In the genomic region with DNA sequence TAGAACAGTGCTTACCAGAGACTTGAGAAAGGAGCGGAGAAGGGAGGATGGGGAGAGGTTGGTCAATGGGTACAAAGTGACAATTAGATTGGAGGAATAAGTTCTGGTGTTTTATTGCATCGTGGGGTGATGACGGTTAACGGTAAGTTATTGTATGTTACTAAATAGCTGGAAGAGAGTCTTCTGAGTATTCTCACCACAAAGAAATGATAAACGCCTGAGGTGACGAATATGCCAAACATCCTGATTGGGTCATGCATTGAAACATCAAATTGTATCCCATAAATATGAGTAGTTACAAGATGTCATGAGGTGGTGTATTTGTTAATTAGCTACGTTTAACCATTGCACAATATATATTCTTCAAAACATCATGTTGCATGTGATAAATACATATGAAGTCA, we compare ENCODE assay signal across 21 cellular contexts. TPM values are rescaled to one million over a fixed set of nuclear protein-coding genes. Genes with fewer than 3 reads are reported as not detected.
DNase-seq lines count a peak whose midpoint lies in the region; ATAC-seq, FAIRE-seq and TF ChIP-seq lines count a peak whose summit lies in the region.
"Had no signal": no experiment of that assay in that cellular context is flagged by ENCODE, and none has a peak within 500 bp of the region (broad histone marks: within the 10 kb centered on the region; RNA-seq: fewer than 3 reads in every experiment).

No MANE protein-coding gene starts in this region.

- no peaks in the 10 kb centered on the region for H3K9me2 ChIP-seq in hepatocyte (replicated peaks; ENCODE audit: insufficient read depth)

- intact Hi-C loops in MCF 10A (cut with micrococcal nuclease), result loop anchor here (1.0 kb wide), 1 partner anchor 39 kb away; no protein-coding TSS in a partner anchor
- intact Hi-C loops in breast epithelium (cut with DNase I; ENCODE audit: low total_unique reads), result no loop called here

- no peaks in the 10 kb centered on the region for H4K20me1 ChIP-seq in hepatocyte (ENCODE audit: insufficient read depth, poor library complexity, severe bottlenecking)

- H3K9me3 ChIP-seq in breast epithelium (no peaks in the 10 kb centered on the region), hepatocyte (ENCODE audit: low read depth) (no peaks in the 10 kb centered on the region)
- H3K9me3 ChIP-seq: spleen had no signal

- H3K4me2 ChIP-seq in hepatocyte, result no peak overlapping the region

- peaks cover 6% of the 10 kb centered on the region for H3K36me3 Mint-ChIP-seq in MCF 10A (ENCODE audit: insufficient read depth, unreplicated experiment)

- 93% methylated on average over 7 of the region's 7 CpGs for WGBS in hepatocyte (ENCODE audit: low lambda C conversion rate, missing lambda C conversion rate)

- POLR2A ChIA-PET in MCF 10A (lab: Yijun Ruan, JAX), result interaction anchor here (0.6 to 2.8 kb wide), 14 partner anchors 9 to 84 kb away, joined by 3 to 16 read pairs (median 5); partner anchors contain the start of gene RNF24

- H3K27ac ChIP-seq in breast epithelium (no peak overlapping the region), hepatocyte (no peak overlapping the region)
- H3K27ac ChIP-seq: 22Rv1, spleen had no signal

- no peaks in the 10 kb centered on the region for H3K36me3 ChIP-seq in breast epithelium
- no peaks in the 10 kb centered on the region for H3K36me3 ChIP-seq in hepatocyte (replicated peaks; ENCODE audit: insufficient read depth, low read depth)
- H3K36me3 ChIP-seq: spleen had no signal

- no peak overlapping the region for H3K27ac Mint-ChIP-seq in MCF 10A (ENCODE audit: low read depth, unreplicated experiment)

- no peak overlapping the region for H2AFZ ChIP-seq in hepatocyte

- H3K4me3 ChIP-seq in breast epithelium (no peak overlapping the region), epithelial cell of esophagus (ENCODE audit: low read length) (no peak overlapping the region), hepatocyte (no peak overlapping the region)
- H3K4me3 ChIP-seq: coronary artery, spleen had no signal

- TF ChIP-seq CTCF in MCF 10A (IDR thresholded peaks at IDR 0.05; ENCODE audit: unreplicated experiment), result no peak
- no peak for TF ChIP-seq CTCF in breast epithelium (IDR thresholded peaks at IDR 0.05)
- TF ChIP-seq CTCF in epithelial cell of esophagus (IDR thresholded peaks at IDR 0.05; ENCODE audit: insufficient read depth, low read depth, low read length, missing control alignments), result no peak
- TF ChIP-seq CTCF in hepatocyte (IDR thresholded peaks at IDR 0.05; ENCODE audit: poor library complexity), result no peak

- H3K27me3 Mint-ChIP-seq in MCF 10A (ENCODE audit: insufficient read depth, unreplicated experiment), result no peaks in the 10 kb centered on the region

- no peak for FAIRE-seq in urothelium cell line (lab: Jason Lieb, UNC)
- FAIRE-seq: H1 had no signal

- no TSS peak for BruUV-seq in MCF 10A (replicated peaks; lab: Mats Ljungman, UMichigan)

- H3K4me3 Mint-ChIP-seq in MCF 10A (ENCODE audit: unreplicated experiment), result no peak overlapping the region
- H3K4me3 Mint-ChIP-seq: nephron had no signal

- no peak for TF ChIP-seq POLR2A in breast epithelium (IDR thresholded peaks at IDR 0.05)

- DNase-seq in MCF 10A (ENCODE audit: unreplicated experiment) (peak; percentile 69), breast epithelium (ENCODE audit: low spot score in 2 of 2) (no peak), OCI-M1 (lab: John Stamatoyannopoulos, UW) (peak; percentile 92), epithelial cell of esophagus (ENCODE audit: low read depth) (peak; percentile 88), urothelium cell line (ENCODE audit: low spot score) (peak; percentile 42), T-helper 2 cell (no peak), hepatocyte (ENCODE audit: low spot score) (no peak)
- DNase-seq: activated CD4-positive, alpha-beta T cell treated with anti-CD3 and anti-CD28 coated beads for 1 hour; activated effector memory CD4-positive, alpha-beta T cell treated with anti-CD3 and anti-CD28 coated beads, Interleukin-2, amount 50 U/mL, for 16 hours; anterior cingulate cortex; C1 segment of cervical spinal cord; erythroblast; NCI-H146; NCI-H446; spleen; T-helper 9 cell had no signal

- no peaks in the 10 kb centered on the region for H3K9me3 Mint-ChIP-seq in MCF 10A (ENCODE audit: unreplicated experiment)
- H3K9me3 Mint-ChIP-seq: nephron had no signal

- H3K79me2 ChIP-seq in hepatocyte, result no peaks in the 10 kb centered on the region

- CTCF ChIA-PET in MCF 10A (lab: Yijun Ruan, JAX), result interaction anchor here (0.6 to 1.6 kb wide), 6 partner anchors 10 to 40 kb away, joined by 3 to 6 read pairs (median 4); no protein-coding TSS in a partner anchor

- ATAC-seq in GM18517 (IDR thresholded peaks at IDR 0.05; ENCODE audit: unreplicated experiment), result no peak

- H3K4me1 ChIP-seq in breast epithelium (no peaks in the 10 kb centered on the region), hepatocyte (ENCODE audit: insufficient read depth) (no peaks in the 10 kb centered on the region)

- H3K4me1 Mint-ChIP-seq in MCF 10A (ENCODE audit: insufficient read depth, unreplicated experiment), result peaks cover 18% of the 10 kb centered on the region

- H3K27me3 ChIP-seq in breast epithelium (no peaks in the 10 kb centered on the region), hepatocyte (no peaks in the 10 kb centered on the region)
- H3K27me3 ChIP-seq: spleen had no signal

RNA-seq across cellular contexts. Expression of gene RNF24, which starts 38.2 kb away (rescaled TPM):
- total RNA-seq in MCF 10A (2022) (23.2 and 28.8 TPM in 2 replicates), breast epithelium (10 to 100 TPM in 2 of 3 donors, 1 to 10 TPM in 1; 8.8 to 27.2 (median 22.0) TPM), hepatocyte (16.2 and 16.4 TPM in 2 replicates)
- polyA plus RNA-seq in hepatocyte, result 23.2 and 24.4 TPM in 2 replicates

Comparison
In these comparisons a context has a peak if more than half of its experiments do, and no peak if none do; other contexts are left out.
1. DNase-seq: peak in MCF 10A (single experiment), OCI-M1 (single experiment), epithelial cell of esophagus (single experiment) and urothelium cell line (single experiment); none in breast epithelium (0 of 2), T-helper 2 cell (0 of 5) and hepatocyte (single experiment).